In genomic region chr2:18117592-18117991, GRCh38 we compare ENCODE assay signal across 9 cellular contexts.
DNase-seq lines count a peak whose midpoint lies in the region; ATAC-seq and TF ChIP-seq lines count a peak whose summit lies in the region.
"Had no signal": no experiment of that assay in that cellular context is flagged by ENCODE, and none has a peak within 500 bp of the region (broad histone marks: within the 10 kb centered on the region; RNA-seq: fewer than 3 reads in every experiment).

No MANE protein-coding gene starts in this region.

- no peaks in the 10 kb centered on the region for H3K4me1 ChIP-seq in mammary epithelial cell (ENCODE audit: insufficient read depth, low read length)

- WGBS in mammary epithelial cell (ENCODE audit: low coverage, missing lambda C conversion rate) = 19% methylated on average over 2 of the region's 2 CpGs

- H3K27ac ChIP-seq in mammary epithelial cell (ENCODE audit: insufficient read depth, low read depth, low read length) = no peak overlapping the region

- no peaks in the 10 kb centered on the region for H3K27me3 ChIP-seq in mammary epithelial cell (ENCODE audit: insufficient read depth, low read length)

- dilution Hi-C loops in mammary epithelial cell (cut with HindIII; ENCODE audit: low sequenced_read_pairs) = no loop called here

- CTCF ChIA-PET in mammary epithelial cell (lab: Charles Lee; ENCODE audit: low non-redundant PET) = no interaction called here

- no peaks in the 10 kb centered on the region for H3K36me3 Mint-ChIP-seq in progenitor cell of endocrine pancreas (ENCODE audit: insufficient read depth)

- in situ Hi-C loops in mammary epithelial cell (cut with MboI; ENCODE audit: low sequenced_read_pairs in 2 of 2) = no loop called here

- no peaks in the 10 kb centered on the region for H4K20me1 ChIP-seq in mammary epithelial cell (ENCODE audit: insufficient read depth, low read length)

- no peak overlapping the region for H3K4me3 ChIP-seq in mammary epithelial cell (replicated peaks in 1 of 3; ENCODE audit: insufficient read depth in 1 of 3, low read depth in 2 of 3, low read length in 3 of 3)
- H3K4me3 ChIP-seq: K562 had no signal

- H3K27ac Mint-ChIP-seq in progenitor cell of endocrine pancreas = no peak overlapping the region

- no peaks in the 10 kb centered on the region for H3K79me2 ChIP-seq in mammary epithelial cell (ENCODE audit: insufficient read depth, low read length)

- H3K9ac ChIP-seq in mammary epithelial cell (ENCODE audit: insufficient read depth, low read length) = no peak overlapping the region

- H3K4me2 ChIP-seq in mammary epithelial cell (ENCODE audit: insufficient read depth, low read depth, low read length) = no peak overlapping the region

- peaks cover 7% of the 10 kb centered on the region for H3K9me3 Mint-ChIP-seq in progenitor cell of endocrine pancreas (ENCODE audit: low read depth)

- ATAC-seq in GM18508 (IDR thresholded peaks at IDR 0.05; ENCODE audit: insufficient read depth, unreplicated experiment) = peak; percentile 92
- ATAC-seq in HG02870 (IDR thresholded peaks at IDR 0.05; ENCODE audit: unreplicated experiment) = peak; percentile 85
- ATAC-seq: K562 had no signal

- no TSS peak for BruUV-seq in mammary epithelial cell (replicated peaks; lab: Mats Ljungman, UMichigan)

- H3K36me3 ChIP-seq in mammary epithelial cell (ENCODE audit: insufficient read depth, low read length) = no peaks in the 10 kb centered on the region

- H3K4me1 Mint-ChIP-seq in progenitor cell of endocrine pancreas (ENCODE audit: low read depth) = peaks cover 4% of the 10 kb centered on the region

- H2AFZ ChIP-seq in mammary epithelial cell (ENCODE audit: low read depth, low read length) = no peak overlapping the region

- TF ChIP-seq CTCF in mammary epithelial cell (conservative IDR thresholded peaks at IDR 0.05 in 1 of 2, IDR thresholded peaks at IDR 0.05 in 1 of 2; ENCODE audit: extremely low read depth in 1 of 2, insufficient read depth in 1 of 2, low read depth in 1 of 2, low read length in 2 of 2) (peak; percentile 81 to 93), progenitor cell of endocrine pancreas (IDR thresholded peaks at IDR 0.05; ENCODE audit: unreplicated experiment) (peak; percentile 39)

- no peaks in the 10 kb centered on the region for H3K27me3 Mint-ChIP-seq in progenitor cell of endocrine pancreas

- no peaks in the 10 kb centered on the region for H3K9me3 ChIP-seq in mammary epithelial cell (replicated peaks; ENCODE audit: insufficient read depth, low read length)

- H3K4me3 Mint-ChIP-seq in progenitor cell of endocrine pancreas (ENCODE audit: low read depth) = no peak overlapping the region

- intact Hi-C loops in mammary epithelial cell (cut with micrococcal nuclease) = loop anchor here (1.0 kb wide), 2 partner anchors 261 to 266 kb away; no protein-coding TSS in a partner anchor

- DNase-seq in AG08396 (ENCODE audit: low spot score) (peak; percentile 28), NCI-H1694 (lab: John Stamatoyannopoulos, UW) (peak; percentile 49), mammary epithelial cell (peak; percentile 43), progenitor cell of endocrine pancreas (ENCODE audit: low spot score, unreplicated experiment) (no peak), GM19238 (ENCODE audit: insufficient read length, low spot score) (no peak), NCI-H1417 treated with DMSO at 0.1 percent for 48 hours (lab: John Stamatoyannopoulos, UW) (no peak)

Comparison
In these comparisons a context has a peak if more than half of its experiments do, and no peak if none do; other contexts are left out.
1. DNase-seq: peak in AG08396 (single experiment), NCI-H1694 (single experiment) and mammary epithelial cell (single experiment); none in progenitor cell of endocrine pancreas (single experiment), GM19238 (single experiment) and NCI-H1417 treated with DMSO at 0.1 percent for 48 hours (single experiment).